Comparison of ENCODE assay signal across 1 cellular context in genomic region chr12:130754234-130755001, GRCh38.
TF ChIP-seq lines count a peak whose summit lies in the region.

No MANE protein-coding gene starts in this region.

TF ChIP-seq in H1, 55 proteins besides CTCF, POLR2A, EP300 and RAD21:
- TF ChIP-seq GTF2F1 (IDR thresholded peaks at IDR 0.05; ENCODE audit: borderline replicate concordance, low read depth, low read length) (no peak), JUND (IDR thresholded peaks at IDR 0.05; ENCODE audit: low read length) (no peak), GABPA (IDR thresholded peaks at IDR 0.05; ENCODE audit: borderline replicate concordance, insufficient read depth, low read length) (no peak), TAF7 (optimal IDR thresholded peaks at IDR 0.05; ENCODE audit: borderline replicate concordance, low read depth, low read length) (no peak), RFX5 (IDR thresholded peaks at IDR 0.05; ENCODE audit: borderline replicate concordance, low read depth, low read length) (no peak), ATF2 (IDR thresholded peaks at IDR 0.05; ENCODE audit: low read length) (no peak)
- TF ChIP-seq, protein P1, sequence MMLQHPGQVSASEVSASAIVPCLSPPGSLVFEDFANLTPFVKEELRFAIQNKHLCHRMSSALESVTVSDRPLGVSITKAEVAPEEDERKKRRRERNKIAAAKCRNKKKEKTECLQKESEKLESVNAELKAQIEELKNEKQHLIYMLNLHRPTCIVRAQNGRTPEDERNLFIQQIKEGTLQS (IDR thresholded peaks at IDR 0.05; ENCODE audit: insufficient read depth, low read depth, low read length) = no peak
